In genomic region chr3:111326144-111326995, GRCh38 we compare ENCODE assay signal across 11 cellular contexts.
DNase-seq lines count a peak whose midpoint lies in the region; ATAC-seq and TF ChIP-seq lines count a peak whose summit lies in the region.
"Had no signal": no experiment of that assay in that cellular context is flagged by ENCODE, and none has a peak within 500 bp of the region (broad histone marks: within the 10 kb centered on the region; RNA-seq: fewer than 3 reads in every experiment).

No MANE protein-coding gene starts in this region.

- TF ChIP-seq CTCF in fibroblast of pulmonary artery (IDR thresholded peaks at IDR 0.05; ENCODE audit: low read length, missing control alignments), result no peak
- TF ChIP-seq CTCF in omental fat pad (IDR thresholded peaks at IDR 0.05), result no peak

- ATAC-seq in GM21360 (IDR thresholded peaks at IDR 0.05; ENCODE audit: unreplicated experiment) (peak; percentile 44), omental fat pad (ENCODE audit: low FRiP score) (no peak)

- H3K4me3 ChIP-seq in fibroblast of pulmonary artery (replicated peaks; ENCODE audit: low read depth, low read length), result no peak overlapping the region
- H3K4me3 ChIP-seq: left ventricle myocardium inferior had no signal

- peak; percentile 58 for DNase-seq in GM03348 (ENCODE audit: low spot score)
- peak; percentile 34 for DNase-seq in LHCN-M2 (ENCODE audit: low read depth)
- peak; percentile 28 for DNase-seq in fibroblast of pulmonary artery (ENCODE audit: low read depth)
- DNase-seq in NCI-H446 (lab: John Stamatoyannopoulos, UW), result no peak
- no peak for DNase-seq in NCI-H774 (lab: John Stamatoyannopoulos, UW)
- no peak for DNase-seq in omental fat pad (ENCODE audit: low spot score)
- DNase-seq in middle frontal gyrus (ENCODE audit: extremely low spot score, low spot score), result no peak
- DNase-seq: DMS79 treated with DMSO at 0.1 percent for 48 hours, left ventricle myocardium inferior, NCI-H510A treated with DMSO at 0.1 percent for 48 hours had no signal

Comparison
In these comparisons a context has a peak if more than half of its experiments do, and no peak if none do; other contexts are left out.
1. DNase-seq: peak in GM03348 (single experiment), LHCN-M2 (single experiment) and fibroblast of pulmonary artery (single experiment); none in NCI-H446 (0 of 2), NCI-H774 (single experiment), omental fat pad (single experiment) and middle frontal gyrus (single experiment).